10 cellular contexts compared by ENCODE assay signal in the genomic region with DNA sequence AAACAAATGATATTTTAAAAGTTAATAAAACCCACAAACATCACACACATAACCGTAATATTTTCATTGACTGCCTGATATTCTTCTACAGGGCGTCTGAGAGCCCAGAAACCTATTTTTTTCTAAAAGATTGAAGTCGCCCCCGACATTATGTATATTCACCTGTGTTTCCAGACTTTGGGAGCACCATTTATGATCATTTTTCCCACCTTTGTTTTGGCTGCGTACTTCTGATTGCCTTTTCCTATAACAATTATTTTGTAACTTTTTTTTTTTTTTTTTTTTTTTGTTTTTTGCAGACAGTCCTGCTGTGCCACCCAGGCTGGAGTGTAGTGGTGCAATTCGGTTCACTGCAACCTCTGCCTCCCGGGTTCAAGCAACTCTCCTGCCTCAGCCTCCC. TPM values are rescaled to one million over a fixed set of nuclear protein-coding genes. Genes with fewer than 3 reads are reported as not detected.
DNase-seq lines count a peak whose midpoint lies in the region; ATAC-seq and TF ChIP-seq lines count a peak whose summit lies in the region.
"Had no signal": no experiment of that assay in that cellular context is flagged by ENCODE, and none has a peak within 500 bp of the region (broad histone marks: within the 10 kb centered on the region; RNA-seq: fewer than 3 reads in every experiment).

No MANE protein-coding gene starts in this region.

- H3K4me1 Mint-ChIP-seq in activated naive CD4-positive, alpha-beta T cell treated with anti-CD3 and anti-CD28 coated beads for 36 hours (ENCODE audit: low read depth) = peaks cover 26% of the 10 kb centered on the region
- H3K4me1 Mint-ChIP-seq in activated naive CD8-positive, alpha-beta T cell treated with anti-CD3 and anti-CD28 coated beads, Interleukin-2, amount 50 U/mL, for 24 hours = peaks cover 32% of the 10 kb centered on the region

- TF ChIP-seq CTCF in right lobe of liver (IDR thresholded peaks at IDR 0.05) (no peak), tibial nerve (IDR thresholded peaks at IDR 0.05) (no peak), GM13977 (IDR thresholded peaks at IDR 0.05; ENCODE audit: extremely low read depth, insufficient read depth, missing control alignments) (no peak)

- no peaks in the 10 kb centered on the region for H3K27me3 Mint-ChIP-seq in activated naive CD4-positive, alpha-beta T cell treated with anti-CD3 and anti-CD28 coated beads for 36 hours (ENCODE audit: low read depth)
- H3K27me3 Mint-ChIP-seq in activated naive CD8-positive, alpha-beta T cell treated with anti-CD3 and anti-CD28 coated beads, Interleukin-2, amount 50 U/mL, for 24 hours = no peaks in the 10 kb centered on the region

- H3K27me3 ChIP-seq in right lobe of liver (no peaks in the 10 kb centered on the region), tibial nerve (no peaks in the 10 kb centered on the region)

- TF ChIP-seq EP300 in tibial nerve (IDR thresholded peaks at IDR 0.05) = no peak

- intact Hi-C loops in activated naive CD4-positive, alpha-beta T cell treated with anti-CD3 and anti-CD28 coated beads for 36 hours (cut with micrococcal nuclease) = loop anchor here (2.0 to 5.0 kb wide), 4 partner anchors 125 to 410 kb away; partner anchors contain the start of genes H3-3A, PYCR2, SDE2 and SRP9
- intact Hi-C loops in right lobe of liver (cut with DNase I) = no loop called here

- in situ Hi-C loops in GM13977 (cut with MboI; ENCODE audit: low pct_unique_long_range_greater_than_20kb, low sequenced_read_pairs, unreplicated experiment) = loop anchor here (5.0 kb wide), 1 partner anchor 55 kb away; no protein-coding TSS in a partner anchor

- DNase-seq in activated naive CD4-positive, alpha-beta T cell treated with anti-CD3 and anti-CD28 coated beads for 36 hours = no peak
- DNase-seq in activated naive CD4-positive, alpha-beta T cell (lab: John Stamatoyannopoulos, UW) = no peak
- DNase-seq in activated naive CD8-positive, alpha-beta T cell treated with anti-CD3 and anti-CD28 coated beads, Interleukin-2, amount 50 U/mL, for 24 hours = no peak
- DNase-seq in right lobe of liver = no peak
- DNase-seq in tibial nerve (ENCODE audit: low spot score in 2 of 2) = no peak
- DNase-seq in AG08395 (ENCODE audit: low spot score) = no peak
- DNase-seq in GM13977 (ENCODE audit: low spot score) = no peak
- DNase-seq: effector CD8-positive, alpha-beta T cell; RPMI8226 had no signal

- H3K4me1 ChIP-seq in right lobe of liver (peaks cover 0 to 24% (median 8%) of the 10 kb centered on the region in 4 donors), tibial nerve (peaks cover 0 to 40% (median 23%) of the 10 kb centered on the region in 4 donors)

- ATAC-seq in activated naive CD8-positive, alpha-beta T cell treated with anti-CD3 and anti-CD28 coated beads, Interleukin-2, amount 50 U/mL, for 24 hours = no peak
- ATAC-seq in right lobe of liver (no peak), GM18868 (IDR thresholded peaks at IDR 0.05; ENCODE audit: unreplicated experiment) (no peak)

- H3K27ac Mint-ChIP-seq in activated naive CD4-positive, alpha-beta T cell treated with anti-CD3 and anti-CD28 coated beads for 36 hours = peak overlapping the region; percentile 87
- H3K27ac Mint-ChIP-seq in activated naive CD8-positive, alpha-beta T cell treated with anti-CD3 and anti-CD28 coated beads, Interleukin-2, amount 50 U/mL, for 24 hours = peak overlapping the region; percentile 91

- TF ChIP-seq POLR2A in right lobe of liver (IDR thresholded peaks at IDR 0.05) = no peak
- TF ChIP-seq POLR2A in tibial nerve (IDR thresholded peaks at IDR 0.05) = no peak

- peak overlapping the region in 2 of 3 donors; percentile 84 to 95 for H3K4me3 ChIP-seq in right lobe of liver
- H3K4me3 ChIP-seq in tibial nerve = peak overlapping the region in 3 of 4 donors; percentile 80 to 98 (median 86)

- peak overlapping the region; percentile 89 for H3K4me3 Mint-ChIP-seq in activated naive CD4-positive, alpha-beta T cell treated with anti-CD3 and anti-CD28 coated beads for 36 hours
- H3K4me3 Mint-ChIP-seq in activated naive CD8-positive, alpha-beta T cell treated with anti-CD3 and anti-CD28 coated beads, Interleukin-2, amount 50 U/mL, for 24 hours = peak overlapping the region; percentile 93

- H3K27ac ChIP-seq in right lobe of liver (no peak overlapping the region), tibial nerve (peak overlapping the region in 3 of 4 donors; percentile 92 to 99 (median 96))

- WGBS in right lobe of liver (ENCODE audit: insufficient coverage, low coverage, low lambda C conversion rate, missing lambda C conversion rate) = 86% methylated on average over 6 of the region's 7 CpGs
- WGBS in tibial nerve, 2 donors = 79 to 83% methylated on average over 7 of the region's 7 CpGs

- H3K36me3 ChIP-seq in right lobe of liver (no peaks in the 10 kb centered on the region), tibial nerve (no peaks in the 10 kb centered on the region)

- H3K9me3 ChIP-seq in right lobe of liver = no peaks in the 10 kb centered on the region
- H3K9me3 ChIP-seq in tibial nerve = no peaks in the 10 kb centered on the region

- peaks cover 4% of the 10 kb centered on the region for H3K36me3 Mint-ChIP-seq in activated naive CD4-positive, alpha-beta T cell treated with anti-CD3 and anti-CD28 coated beads for 36 hours (ENCODE audit: low read depth)
- peaks cover 7% of the 10 kb centered on the region for H3K36me3 Mint-ChIP-seq in activated naive CD8-positive, alpha-beta T cell treated with anti-CD3 and anti-CD28 coated beads, Interleukin-2, amount 50 U/mL, for 24 hours (ENCODE audit: low read depth)

- CTCF ChIA-PET in activated naive CD4-positive, alpha-beta T cell treated with anti-CD3 and anti-CD28 coated beads for 36 hours (lab: Charles Lee) = interaction anchor here (0.7 kb wide), 1 partner anchor 123 kb away, joined by 3 read pairs; no protein-coding TSS in a partner anchor

- H3K9me3 Mint-ChIP-seq in activated naive CD4-positive, alpha-beta T cell treated with anti-CD3 and anti-CD28 coated beads for 36 hours = no peaks in the 10 kb centered on the region
- no peaks in the 10 kb centered on the region for H3K9me3 Mint-ChIP-seq in activated naive CD8-positive, alpha-beta T cell treated with anti-CD3 and anti-CD28 coated beads, Interleukin-2, amount 50 U/mL, for 24 hours

RNA-seq across cellular contexts. Expression of gene ACBD3, which starts 0.8 kb away (rescaled TPM):
- total RNA-seq in activated naive CD4-positive, alpha-beta T cell treated with anti-CD3 and anti-CD28 coated beads for 36 hours = 10 to 100 TPM; 15.0 to 15.7 TPM
- total RNA-seq in right lobe of liver (10 to 100 TPM; 14.6 to 23.6 (median 17.5) TPM), tibial nerve (10 to 100 TPM; 41.4 to 54.9 (median 45.4) TPM)

RNA-seq across cellular contexts. Expression of gene MIXL1, which starts 36.1 kb away (rescaled TPM):
- total RNA-seq in activated naive CD4-positive, alpha-beta T cell treated with anti-CD3 and anti-CD28 coated beads for 36 hours = not detected
- total RNA-seq in right lobe of liver (under 1 TPM in 1 of 6 experiments, not detected in 5; 0.29 TPM), tibial nerve (not detected)

Comparison
In these comparisons a context has a peak if more than half of its experiments do, and no peak if none do; other contexts are left out.
1. H3K27ac ChIP-seq: peak in tibial nerve (3 of 4); none in right lobe of liver (0 of 3).